Comparison of ENCODE assay signal across 8 cellular contexts in the genomic region with DNA sequence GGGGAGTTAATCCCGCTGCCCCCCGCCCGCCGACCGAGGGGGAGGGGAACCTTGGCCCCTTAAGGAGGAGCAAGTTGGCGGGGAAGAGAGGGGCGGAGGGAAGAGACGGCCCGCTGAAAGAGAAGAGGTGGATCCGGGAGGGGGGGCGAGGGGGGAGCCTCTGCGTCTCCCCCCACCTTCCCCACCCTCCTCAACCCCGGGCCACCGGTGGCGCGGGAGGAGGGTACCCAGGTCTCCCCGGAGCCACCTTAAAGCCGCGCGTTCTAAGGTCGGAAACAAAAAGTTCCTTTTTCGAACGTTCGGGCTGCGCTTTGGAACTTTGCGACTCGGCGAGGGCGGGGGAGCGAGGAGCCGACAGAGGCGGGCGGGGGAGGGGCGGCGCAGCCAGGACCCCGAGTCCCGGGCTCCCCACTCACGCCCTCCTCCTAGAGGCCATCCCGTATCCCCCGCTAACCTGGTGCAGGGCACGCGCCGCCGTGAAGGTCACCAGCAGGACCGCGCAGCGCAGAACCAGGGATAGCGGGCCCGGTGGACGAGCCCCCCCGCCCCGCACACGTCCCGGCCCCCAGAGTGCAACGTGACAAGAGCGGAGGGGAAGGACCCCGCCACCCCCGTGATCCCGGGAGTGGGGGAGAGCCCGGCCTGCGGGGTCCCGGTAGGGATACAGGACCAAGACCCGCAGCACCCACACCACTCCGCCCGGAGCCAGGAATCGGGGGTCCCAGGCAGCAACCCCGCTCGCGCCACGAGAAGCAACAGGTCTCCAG. TPM values are rescaled to one million over a fixed set of nuclear protein-coding genes. Genes with fewer than 3 reads are reported as not detected.
DNase-seq lines count a peak whose midpoint lies in the region; ATAC-seq and TF ChIP-seq lines count a peak whose summit lies in the region.

No MANE protein-coding gene starts in this region.

- intact Hi-C loops in activated naive CD4-positive, alpha-beta T cell treated with anti-CD3 and anti-CD28 coated beads for 36 hours (cut with micrococcal nuclease): loop anchor here (1.0 kb wide), 1 partner anchor 10 kb away; no protein-coding TSS in a partner anchor
- intact Hi-C loops in head of caudate nucleus (cut with DNase I): no loop called here

- no peak for TF ChIP-seq CTCF in osteocyte (IDR thresholded peaks at IDR 0.05)

- peak overlapping the region; percentile 78 for H3K27ac Mint-ChIP-seq in activated naive CD4-positive, alpha-beta T cell treated with anti-CD3 and anti-CD28 coated beads for 36 hours
- H3K27ac Mint-ChIP-seq in osteocyte (ENCODE audit: unreplicated experiment): peak overlapping the region; percentile 27

- no peaks in the 10 kb centered on the region for H3K27me3 Mint-ChIP-seq in activated naive CD4-positive, alpha-beta T cell treated with anti-CD3 and anti-CD28 coated beads for 36 hours (ENCODE audit: low read depth)
- no peaks in the 10 kb centered on the region for H3K27me3 Mint-ChIP-seq in osteocyte (ENCODE audit: unreplicated experiment)

- H3K27ac ChIP-seq in SJCRH30 (peak overlapping the region; percentile 62), thymus (ENCODE audit: low read depth) (peak overlapping the region; percentile 96)

- peaks cover 9% of the 10 kb centered on the region for H3K36me3 Mint-ChIP-seq in activated naive CD4-positive, alpha-beta T cell treated with anti-CD3 and anti-CD28 coated beads for 36 hours (ENCODE audit: low read depth)
- no peaks in the 10 kb centered on the region for H3K36me3 Mint-ChIP-seq in osteocyte (ENCODE audit: unreplicated experiment)

- H3K4me3 Mint-ChIP-seq in activated naive CD4-positive, alpha-beta T cell treated with anti-CD3 and anti-CD28 coated beads for 36 hours: peak overlapping the region; percentile 73
- peak overlapping the region; percentile 72 for H3K4me3 Mint-ChIP-seq in osteocyte (ENCODE audit: unreplicated experiment)

- H3K4me3 ChIP-seq in SJCRH30: peak overlapping the region; percentile 81
- H3K4me3 ChIP-seq in thymus (ENCODE audit: low read length): peak overlapping the region; percentile 78

- DNase-seq in GM03348 (ENCODE audit: low spot score) (peak; percentile 63), SJCRH30 (peak; percentile 66 to 72), head of caudate nucleus (peak; percentile 71 to 94 (median 86)), osteocyte (ENCODE audit: extremely low spot score, unreplicated experiment) (no peak)
- DNase-seq in activated naive CD4-positive, alpha-beta T cell treated with anti-CD3 and anti-CD28 coated beads for 36 hours: peak; percentile 86

- H3K36me3 ChIP-seq in SJCRH30 (peaks cover 6% of the 10 kb centered on the region), thymus (ENCODE audit: control insufficient read depth, insufficient read depth) (peaks cover 4% of the 10 kb centered on the region)

- ATAC-seq in HG03159 (IDR thresholded peaks at IDR 0.05; ENCODE audit: unreplicated experiment) (peak; percentile 29), GM18873 (IDR thresholded peaks at IDR 0.05; ENCODE audit: low FRiP score, unreplicated experiment) (no peak)

- under 1% methylated on average over 68 of the region's 70 CpGs for WGBS in thymus

- peaks cover 6% of the 10 kb centered on the region; the same call in 1 of the 2 replicates for H3K4me1 ChIP-seq in SJCRH30
- H3K4me1 ChIP-seq in thymus (ENCODE audit: control insufficient read depth, insufficient read depth, low read length): peaks cover 27% of the 10 kb centered on the region

- CTCF ChIA-PET in activated naive CD4-positive, alpha-beta T cell treated with anti-CD3 and anti-CD28 coated beads for 36 hours (lab: Charles Lee): no interaction called here

- H3K27me3 ChIP-seq in SJCRH30: no peaks in the 10 kb centered on the region
- H3K27me3 ChIP-seq in thymus (ENCODE audit: control insufficient read depth, insufficient read depth): peaks cover 7% of the 10 kb centered on the region

- no peaks in the 10 kb centered on the region for H3K9me3 ChIP-seq in SJCRH30 (replicated peaks)
- H3K9me3 ChIP-seq in thymus (ENCODE audit: control insufficient read depth): no peaks in the 10 kb centered on the region

- no peaks in the 10 kb centered on the region for H3K9me3 Mint-ChIP-seq in activated naive CD4-positive, alpha-beta T cell treated with anti-CD3 and anti-CD28 coated beads for 36 hours
- H3K9me3 Mint-ChIP-seq in osteocyte (ENCODE audit: unreplicated experiment): no peaks in the 10 kb centered on the region

- H3K4me1 Mint-ChIP-seq in activated naive CD4-positive, alpha-beta T cell treated with anti-CD3 and anti-CD28 coated beads for 36 hours (ENCODE audit: low read depth): peaks cover 32% of the 10 kb centered on the region
- H3K4me1 Mint-ChIP-seq in osteocyte (ENCODE audit: unreplicated experiment): peaks cover 44% of the 10 kb centered on the region

RNA-seq across cellular contexts. Expression of a gene that starts 0.7 kb away (rescaled TPM):
- 35.1 and 37.7 TPM in 2 replicates for total RNA-seq in SJCRH30 (2014; rRNA removed; shearing (Covaris generic))
- 10 to 100 TPM; 52.4 to 55.6 TPM for total RNA-seq in activated naive CD4-positive, alpha-beta T cell treated with anti-CD3 and anti-CD28 coated beads for 36 hours
- 66.8 and 75.3 TPM in 2 replicates for total RNA-seq in osteocyte
- polyA plus RNA-seq in thymus: 53.7 TPM

RNA-seq across cellular contexts. Expression of a gene that starts 11.9 kb away (rescaled TPM):
- total RNA-seq in SJCRH30 (2014; rRNA removed; shearing (Covaris generic)): 34.9 and 37.1 TPM in 2 replicates
- 10 to 100 TPM; 31.1 to 33.8 TPM for total RNA-seq in activated naive CD4-positive, alpha-beta T cell treated with anti-CD3 and anti-CD28 coated beads for 36 hours
- total RNA-seq in osteocyte: 45.4 and 52.3 TPM in 2 replicates
- 31.4 TPM for polyA plus RNA-seq in thymus

RNA-seq across cellular contexts. Expression of a gene that starts 14.8 kb away (rescaled TPM):
- total RNA-seq in SJCRH30 (2014; rRNA removed; shearing (Covaris generic)): 19.1 and 21.5 TPM in 2 replicates
- 10 to 100 TPM; 60.2 to 61.5 TPM for total RNA-seq in activated naive CD4-positive, alpha-beta T cell treated with anti-CD3 and anti-CD28 coated beads for 36 hours
- total RNA-seq in osteocyte: 115 and 122 TPM in 2 replicates
- 52.2 TPM for polyA plus RNA-seq in thymus

RNA-seq across cellular contexts. Expression of a gene that starts 34.2 kb away (rescaled TPM):
- total RNA-seq in SJCRH30 (2014; rRNA removed; shearing (Covaris generic)): 9.2 and 10.7 TPM in 2 replicates
- total RNA-seq in activated naive CD4-positive, alpha-beta T cell treated with anti-CD3 and anti-CD28 coated beads for 36 hours: 10 to 100 TPM; 11.5 to 11.6 TPM
- 9.9 and 11.9 TPM in 2 replicates for total RNA-seq in osteocyte
- polyA plus RNA-seq in thymus: 3.6 TPM

RNA-seq across cellular contexts. Expression of a gene that starts 36.8 kb away (rescaled TPM):
- total RNA-seq in SJCRH30 (2014; rRNA removed; shearing (Covaris generic)): 16.2 and 18.0 TPM in 2 replicates
- total RNA-seq in activated naive CD4-positive, alpha-beta T cell treated with anti-CD3 and anti-CD28 coated beads for 36 hours: 10 to 100 TPM; 24.8 to 26.0 TPM
- 21.0 and 27.4 TPM in 2 replicates for total RNA-seq in osteocyte
- polyA plus RNA-seq in thymus: 36.9 TPM
